Comparison of ENCODE assay signal across 13 cellular contexts in the genomic region with DNA sequence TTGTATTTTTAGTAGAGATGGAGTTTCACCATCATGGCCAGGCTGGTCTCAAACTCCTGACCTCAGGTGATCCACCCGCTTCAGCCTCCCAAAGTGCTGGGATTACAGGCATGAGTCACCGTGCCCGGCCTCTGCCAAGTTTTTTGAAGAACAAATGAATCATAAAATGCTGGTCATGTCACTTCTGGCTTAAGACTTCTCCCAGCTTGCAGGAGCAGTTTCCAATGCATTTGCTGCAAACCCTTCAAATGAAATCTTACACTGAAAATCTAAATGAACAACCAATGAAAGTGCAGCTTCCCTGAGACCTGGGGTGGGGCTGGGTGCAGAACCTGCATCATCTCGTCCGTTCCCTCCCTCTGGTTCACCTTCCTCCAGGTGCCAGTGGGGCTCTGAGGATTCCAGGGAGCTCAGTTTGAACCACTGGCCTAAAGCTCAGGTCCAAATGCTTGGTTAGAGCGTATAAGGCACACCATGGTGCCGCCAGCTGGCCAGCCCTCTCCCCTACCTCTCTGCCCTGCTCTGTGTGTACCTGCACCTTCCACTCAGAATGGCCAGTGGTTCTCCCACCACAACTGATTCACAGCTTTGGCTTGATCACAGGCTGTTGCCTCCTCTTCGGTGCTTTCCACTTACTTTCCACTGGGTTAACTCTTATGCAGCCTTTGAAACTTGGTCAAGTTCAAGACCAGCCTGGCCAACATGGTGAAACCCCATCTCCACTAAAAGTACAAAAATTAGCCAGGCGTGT. TPM values are rescaled to one million over a fixed set of nuclear protein-coding genes. Genes with fewer than 3 reads are reported as not detected.
DNase-seq lines count a peak whose midpoint lies in the region; ATAC-seq, FAIRE-seq and TF ChIP-seq lines count a peak whose summit lies in the region.
"Had no signal": no experiment of that assay in that cellular context is flagged by ENCODE, and none has a peak within 500 bp of the region (broad histone marks: within the 10 kb centered on the region; RNA-seq: fewer than 3 reads in every experiment).

No MANE protein-coding gene starts in this region.

- H3K4me1 ChIP-seq in A673 (ENCODE audit: insufficient read depth, low read length, poor library complexity, severe bottlenecking) = peaks cover 6% of the 10 kb centered on the region

- intact Hi-C loops in A673 (cut with micrococcal nuclease; ENCODE audit: unreplicated experiment) = no loop called here

- H3K36me3 ChIP-seq in A673 (ENCODE audit: insufficient read depth, low read length, poor library complexity, severe bottlenecking) = no peaks in the 10 kb centered on the region
- H3K36me3 ChIP-seq: right lobe of liver had no signal

- TF ChIP-seq CTCF in astrocyte of the spinal cord (IDR thresholded peaks at IDR 0.05; ENCODE audit: low read depth, low read length) (no peak), D721Med (IDR thresholded peaks at IDR 0.05; ENCODE audit: insufficient read depth, missing control alignments) (no peak), A673 (conservative IDR thresholded peaks at IDR 0.05; ENCODE audit: low read depth, low read length) (no peak)

- H3K4me3 ChIP-seq in astrocyte of the spinal cord (ENCODE audit: low read depth, low read length) (no peak overlapping the region), A673 (ENCODE audit: low read depth, low read length, poor library complexity, severe bottlenecking) (no peak overlapping the region)
- H3K4me3 ChIP-seq: right lobe of liver had no signal

- H3K27ac ChIP-seq in A673 (ENCODE audit: low read depth, low read length, poor library complexity, severe bottlenecking) = no peak overlapping the region
- H3K27ac ChIP-seq: right lobe of liver had no signal

- no TSS peak for BruUV-seq in A673 (replicated peaks; lab: Mats Ljungman, UMichigan)

- peaks cover 57% of the 10 kb centered on the region for H3K27me3 ChIP-seq in A673 (replicated peaks; ENCODE audit: insufficient read depth, low read depth, low read length, poor library complexity)
- H3K27me3 ChIP-seq: right lobe of liver had no signal

- peak; percentile 71 for DNase-seq in DMS79 treated with DMSO at 0.1 percent for 48 hours (lab: John Stamatoyannopoulos, UW)
- peak; percentile 88 for DNase-seq in M059J (ENCODE audit: low read depth)
- DNase-seq in astrocyte of the spinal cord (ENCODE audit: low read depth, low spot score) = peak; percentile 46
- DNase-seq in kidney glomerular epithelial cell (lab: John Stamatoyannopoulos, UW) = peak; percentile 20
- DNase-seq in D721Med (ENCODE audit: insufficient read length, low spot score) = no peak
- DNase-seq in A673 (ENCODE audit: low spot score) = no peak
- DNase-seq: activated CD4-positive, alpha-beta T cell treated with anti-CD3 and anti-CD28 coated beads, Interleukin-2, amount 10 ng/mL, durations not matched to agents 24 days and 14 days; mesenchymal stem cell; right lobe of liver; SHP77 treated with DMSO at 0.1 percent for 48 hours had no signal

- ATAC-seq in HG03457 (IDR thresholded peaks at IDR 0.05; ENCODE audit: unreplicated experiment) = no peak
- no peak for ATAC-seq in GM21576 (IDR thresholded peaks at IDR 0.05; ENCODE audit: unreplicated experiment)
- ATAC-seq: right lobe of liver had no signal

- in situ Hi-C loops in astrocyte of the spinal cord (cut with HindIII; ENCODE audit: low sequenced_read_pairs) = no loop called here

- CTCF ChIA-PET in A673 (lab: Charles Lee) = interaction anchor here (0.6 kb wide), 1 partner anchor 508 kb away, joined by 4 read pairs; no protein-coding TSS in a partner anchor

- H3K9me3 ChIP-seq in A673 (ENCODE audit: low read depth, low read length, poor library complexity, severe bottlenecking) = no peaks in the 10 kb centered on the region
- H3K9me3 ChIP-seq: right lobe of liver had no signal

- no peak for FAIRE-seq in D721Med (lab: Jason Lieb, UNC)
- FAIRE-seq: GM18507 had no signal

- POLR2A ChIA-PET in A673 (lab: Charles Lee; ENCODE audit: low non-redundant PET) = no interaction called here

RNA-seq across cellular contexts. Expression of a gene that starts 39.7 kb away (rescaled TPM):
- total RNA-seq in M059J (2014; rRNA removed; shearing (Covaris generic)) = 32.5 and 49.2 TPM in 2 replicates
- total RNA-seq in A673 (2021) = 80.4 and 83.2 TPM in 2 replicates

Comparison
In these comparisons a context has a peak if more than half of its experiments do, and no peak if none do; other contexts are left out.
1. DNase-seq: peak in DMS79 treated with DMSO at 0.1 percent for 48 hours (single experiment), M059J (single experiment), astrocyte of the spinal cord (single experiment) and kidney glomerular epithelial cell (single experiment); none in D721Med (single experiment) and A673 (single experiment).